ENCODE assay signal across 11 cellular contexts in the genomic region with DNA sequence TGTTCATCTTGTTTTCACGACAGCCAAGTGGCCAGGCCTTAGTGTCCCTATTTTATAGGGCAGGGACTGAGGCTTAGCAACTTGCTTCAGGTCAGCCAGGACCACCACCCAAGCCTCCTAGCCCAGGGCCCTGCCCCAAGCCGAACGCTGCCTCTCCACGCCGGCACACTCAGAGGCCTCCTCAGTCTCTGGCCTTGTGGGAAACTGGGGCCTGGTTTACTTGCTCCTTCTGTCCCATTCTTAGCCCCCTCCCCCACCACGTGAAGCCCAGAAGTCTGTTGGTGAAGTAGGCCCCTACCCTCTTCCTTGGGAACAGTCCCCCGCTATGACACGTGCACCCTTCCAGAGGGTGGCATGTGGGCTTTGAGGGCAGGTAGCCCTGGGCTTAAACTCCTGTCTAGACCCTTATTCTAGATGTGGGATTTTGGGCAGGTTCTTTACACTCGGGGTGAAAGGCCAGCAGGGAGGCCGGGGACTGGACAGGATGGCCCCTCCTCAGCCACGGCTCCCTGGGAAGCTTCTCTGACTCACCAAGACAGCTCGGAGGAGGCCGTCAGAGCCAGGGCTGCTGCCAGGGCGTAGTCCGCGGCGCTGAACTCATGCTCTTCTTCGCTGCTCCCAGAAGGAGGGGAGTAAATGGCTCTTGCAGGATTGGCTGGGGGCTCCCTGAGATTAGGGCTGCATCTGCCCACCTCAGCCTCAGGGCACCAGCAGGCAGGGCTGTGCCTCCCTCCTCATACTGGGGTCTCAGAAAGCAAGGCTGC. TPM values are rescaled to one million over a fixed set of nuclear protein-coding genes. Genes with fewer than 3 reads are reported as not detected.
DNase-seq lines count a peak whose midpoint lies in the region; ATAC-seq, FAIRE-seq and TF ChIP-seq lines count a peak whose summit lies in the region.
"Had no signal": no experiment of that assay in that cellular context is flagged by ENCODE, and none has a peak within 500 bp of the region (broad histone marks: within the 10 kb centered on the region; RNA-seq: fewer than 3 reads in every experiment).

No MANE protein-coding gene starts in this region.

- no peaks in the 10 kb centered on the region for H3K79me1 ChIP-seq in H1 (ENCODE audit: low read depth, low read length)

- H2BK5ac ChIP-seq in H1 (ENCODE audit: low read depth, low read length), result peak overlapping the region; percentile 16; the same call in 1 of the 2 replicates

- H3K27me3 Mint-ChIP-seq in activated T-helper 2 cell treated with anti-CD3 and anti-CD28 coated beads, Interferon-gamma antibody, Interleukin-2, Interleukin-4, amounts not matched to agents 10 μg/mL and 5 μg/mL and 100 μg/mL, durations not matched to agents 14 hours and 24 hours and 36 hours (ENCODE audit: low read depth), result peaks cover 7% of the 10 kb centered on the region

- no peak for FAIRE-seq in H1 (lab: Jason Lieb, UNC)

- no peak overlapping the region for H3K56ac ChIP-seq in H1 (replicated peaks; ENCODE audit: insufficient read length, low read depth, low read length)

- no peaks in the 10 kb centered on the region for H3K79me2 ChIP-seq in H1 (ENCODE audit: control insufficient read depth in 1 of 2, insufficient read depth in 2 of 2, low read length in 2 of 2)

- no peak overlapping the region for H2AK5ac ChIP-seq in H1 (ENCODE audit: low read depth, low read length)

- no peak overlapping the region for H4K8ac ChIP-seq in H1 (ENCODE audit: extremely low read depth, insufficient read depth, low read length)

- H3K36me3 Mint-ChIP-seq in activated T-helper 2 cell treated with anti-CD3 and anti-CD28 coated beads, Interferon-gamma antibody, Interleukin-2, Interleukin-4, amounts not matched to agents 10 μg/mL and 5 μg/mL and 100 μg/mL, durations not matched to agents 14 hours and 24 hours and 36 hours (ENCODE audit: low read depth), result no peaks in the 10 kb centered on the region
- H3K36me3 Mint-ChIP-seq in stimulated activated effector memory CD8-positive, alpha-beta T cell treated with anti-CD3 and anti-CD28 coated beads, Interleukin-12 subunit alpha, Interleukin-12 subunit beta, amount 100 ng/mL, for 72 hours, result no peaks in the 10 kb centered on the region

- no peaks in the 10 kb centered on the region for H3K9me3 Mint-ChIP-seq in activated T-helper 2 cell treated with anti-CD3 and anti-CD28 coated beads, Interferon-gamma antibody, Interleukin-2, Interleukin-4, amounts not matched to agents 10 μg/mL and 5 μg/mL and 100 μg/mL, durations not matched to agents 14 hours and 24 hours and 36 hours
- H3K9me3 Mint-ChIP-seq in stimulated activated effector memory CD8-positive, alpha-beta T cell treated with anti-CD3 and anti-CD28 coated beads, Interleukin-12 subunit alpha, Interleukin-12 subunit beta, amount 100 ng/mL, for 72 hours, result no peaks in the 10 kb centered on the region

- peaks cover 3% of the 10 kb centered on the region for H3K4me1 Mint-ChIP-seq in activated T-helper 2 cell treated with anti-CD3 and anti-CD28 coated beads, Interferon-gamma antibody, Interleukin-2, Interleukin-4, amounts not matched to agents 10 μg/mL and 5 μg/mL and 100 μg/mL, durations not matched to agents 14 hours and 24 hours and 36 hours (ENCODE audit: low read depth)
- H3K4me1 Mint-ChIP-seq in stimulated activated effector memory CD8-positive, alpha-beta T cell treated with anti-CD3 and anti-CD28 coated beads, Interleukin-12 subunit alpha, Interleukin-12 subunit beta, amount 100 ng/mL, for 72 hours, result peaks cover 19% of the 10 kb centered on the region

- no peak overlapping the region for H2BK20ac ChIP-seq in H1 (ENCODE audit: low read length)

- peak overlapping the region; percentile 39; the same call in 1 of the 2 replicates for H2BK12ac ChIP-seq in H1 (ENCODE audit: low read depth, low read length)

- peaks cover 0 to 8% (median 4%) of the 10 kb centered on the region in 4 experiments; a peak in 4 of 7 replicates for H3K4me1 ChIP-seq in H1 (replicated peaks in 1 of 4; ENCODE audit: control insufficient read depth in 3 of 4, insufficient read depth in 4 of 4, low read length in 3 of 4)
- peaks cover 17 to 25% of the 10 kb centered on the region in 2 donors for H3K4me1 ChIP-seq in mucosa of rectum (ENCODE audit: control insufficient read depth in 2 of 2, insufficient read depth in 2 of 2, low read length in 2 of 2)

- H4K5ac ChIP-seq in H1 (ENCODE audit: insufficient read length, low read depth, low read length), result no peak overlapping the region

- no peaks in the 10 kb centered on the region for H4K20me1 ChIP-seq in H1 (replicated peaks in 1 of 2; ENCODE audit: control insufficient read depth in 1 of 2, insufficient read depth in 2 of 2, low read length in 2 of 2)

- H2AFZ ChIP-seq in H1 (ENCODE audit: low read length), result peak overlapping the region; percentile 31; the same call in 1 of the 2 replicates

- H3K27me3 ChIP-seq in H1 (replicated peaks in 1 of 4; ENCODE audit: control insufficient read depth in 3 of 4, extremely low read depth in 1 of 4, insufficient read depth in 3 of 4, low read length in 3 of 4) (no peaks in the 10 kb centered on the region), mucosa of rectum (ENCODE audit: control insufficient read depth in 2 of 2, insufficient read depth in 2 of 2, low read length in 2 of 2) (peaks cover 0 to 2% of the 10 kb centered on the region in 2 donors)

- TF ChIP-seq CTCF in AG09309 (IDR thresholded peaks at IDR 0.05; ENCODE audit: control insufficient read depth, insufficient read depth, low read depth, low read length, missing control alignments) (no peak), H1 (IDR thresholded peaks at IDR 0.05; ENCODE audit: control extremely low read depth in 1 of 3, insufficient read depth in 1 of 3, low read depth in 1 of 3, low read length in 3 of 3) (no peak)

- TF ChIP-seq POLR2A in H1 (IDR thresholded peaks at IDR 0.05; ENCODE audit: control extremely low read depth in 1 of 2, low read depth in 2 of 2, low read length in 2 of 2), result no peak

- no peak overlapping the region for H3K4ac ChIP-seq in H1 (replicated peaks; ENCODE audit: insufficient read length, low read depth, low read length)

- DNase-seq in AG09309 (ENCODE audit: low read depth), result peak; percentile 31
- peak; percentile 73 for DNase-seq in M059J (ENCODE audit: low read depth)
- no peak for DNase-seq in H1 (ENCODE audit: low read depth in 1 of 2, low spot score in 2 of 2)
- DNase-seq in stimulated activated CD4-positive, alpha-beta T cell treated with anti-CD3 and anti-CD28 coated beads, Interleukin-4, amount 100 ng/mL, for 1 hour, result no peak
- no peak for DNase-seq in activated T-helper 2 cell treated with anti-CD3 and anti-CD28 coated beads, Interferon-gamma antibody, Interleukin-2, Interleukin-4, amounts not matched to agents 10 μg/mL and 5 μg/mL and 100 μg/mL, durations not matched to agents 14 hours and 24 hours and 36 hours (ENCODE audit: low spot score)
- no peak for DNase-seq in stimulated activated effector memory CD8-positive, alpha-beta T cell treated with anti-CD3 and anti-CD28 coated beads, Interleukin-12 subunit alpha, Interleukin-12 subunit beta, amount 100 ng/mL, for 72 hours (ENCODE audit: low spot score in 2 of 2)
- DNase-seq: amygdala, NCI-H524 had no signal

- WGBS in H1 (ENCODE audit: extremely low coverage in 1 of 2, insufficient coverage in 1 of 2, insufficient read length in 1 of 2, insufficient replicate concordance in 2 of 2, low coverage in 1 of 2, low lambda C conversion rate in 2 of 2, missing lambda C conversion rate in 1 of 2), 2 experiments, result 89% methylated on average over 18 of the region's 18 CpGs; no CpG with 5 or more reads in 1 of the 2 experiments

- POLR2A ChIA-PET in H1 (lab: Charles Lee; ENCODE audit: partially characterized antibody), result no interaction called here

- no peak overlapping the region for H3K4me3 Mint-ChIP-seq in activated T-helper 2 cell treated with anti-CD3 and anti-CD28 coated beads, Interferon-gamma antibody, Interleukin-2, Interleukin-4, amounts not matched to agents 10 μg/mL and 5 μg/mL and 100 μg/mL, durations not matched to agents 14 hours and 24 hours and 36 hours (ENCODE audit: low read depth)
- H3K4me3 Mint-ChIP-seq in stimulated activated effector memory CD8-positive, alpha-beta T cell treated with anti-CD3 and anti-CD28 coated beads, Interleukin-12 subunit alpha, Interleukin-12 subunit beta, amount 100 ng/mL, for 72 hours, result no peak overlapping the region

- H3K9me3 ChIP-seq in H1 (ENCODE audit: insufficient read depth in 2 of 2, low read depth in 1 of 2, low read length in 1 of 2), result no peaks in the 10 kb centered on the region
- no peaks in the 10 kb centered on the region for H3K9me3 ChIP-seq in mucosa of rectum (ENCODE audit: control insufficient read depth in 2 of 2, low read length in 2 of 2)

- H3K4me3 ChIP-seq in AG09309 (ENCODE audit: control insufficient read depth, low read depth, low read length) (no peak overlapping the region), H1 (ENCODE audit: extremely low read depth in 1 of 4, insufficient read depth in 2 of 4, low read depth in 3 of 4, low read length in 4 of 4) (no peak overlapping the region), mucosa of rectum (ENCODE audit: low read length in 2 of 2) (peak overlapping the region; percentile 37 to 51)

- H3K27ac ChIP-seq in H1 (ENCODE audit: low read depth, low read length), result no peak overlapping the region
- H3K27ac ChIP-seq in mucosa of rectum (ENCODE audit: low read depth in 2 of 2, low read length in 2 of 2), result peak overlapping the region; percentile 71 to 78

- no peak overlapping the region for H3K23ac ChIP-seq in H1 (ENCODE audit: insufficient read length)

- no peak for TF ChIP-seq EP300 in H1 (IDR thresholded peaks at IDR 0.05; ENCODE audit: borderline replicate concordance in 1 of 2, low read depth in 2 of 2, low read length in 2 of 2)

- CTCF ChIA-PET in H1 (lab: Charles Lee; ENCODE audit: partially characterized antibody), result no interaction called here

- H3K9ac ChIP-seq in H1 (replicated peaks in 1 of 4; ENCODE audit: extremely low read depth in 1 of 4, low read depth in 3 of 4, low read length in 3 of 4) (no peak overlapping the region), mucosa of rectum (ENCODE audit: low read depth in 1 of 2, low read length in 2 of 2) (peak overlapping the region; percentile 24 to 61)

- no peak for TF ChIP-seq RAD21 in H1 (IDR thresholded peaks at IDR 0.05 in 1 of 2, conservative IDR thresholded peaks at IDR 0.05 in 1 of 2; ENCODE audit: low read depth in 2 of 2, low read length in 2 of 2)

- H3K18ac ChIP-seq in H1 (ENCODE audit: extremely low read depth, low read length), result peak overlapping the region; percentile 48

- no peak overlapping the region for H2BK15ac ChIP-seq in H1 (ENCODE audit: low read length)

- no peak overlapping the region for H4K91ac ChIP-seq in H1 (replicated peaks; ENCODE audit: insufficient read length, low read length)

- no peak overlapping the region for H3K14ac ChIP-seq in H1 (ENCODE audit: insufficient read length)

- no peak overlapping the region for H3K4me2 ChIP-seq in H1 (ENCODE audit: insufficient read depth in 1 of 2, low read depth in 2 of 2, low read length in 2 of 2)

- H3K36me3 ChIP-seq in H1 (ENCODE audit: control insufficient read depth in 2 of 4, insufficient read depth in 4 of 4, low read length in 3 of 4), result no peaks in the 10 kb centered on the region
- H3K36me3 ChIP-seq in mucosa of rectum (ENCODE audit: control insufficient read depth in 2 of 2, insufficient read depth in 2 of 2, low read length in 2 of 2), result no peaks in the 10 kb centered on the region

- intact Hi-C loops in activated T-helper 2 cell treated with anti-CD3 and anti-CD28 coated beads, Interferon-gamma antibody, Interleukin-2, Interleukin-4, amounts not matched to agents 10 μg/mL and 5 μg/mL and 100 μg/mL, durations not matched to agents 14 hours and 24 hours and 36 hours (cut with micrococcal nuclease), result no loop called here

- H3K27ac Mint-ChIP-seq in activated T-helper 2 cell treated with anti-CD3 and anti-CD28 coated beads, Interferon-gamma antibody, Interleukin-2, Interleukin-4, amounts not matched to agents 10 μg/mL and 5 μg/mL and 100 μg/mL, durations not matched to agents 14 hours and 24 hours and 36 hours, result no peak overlapping the region
- no peak overlapping the region for H3K27ac Mint-ChIP-seq in stimulated activated effector memory CD8-positive, alpha-beta T cell treated with anti-CD3 and anti-CD28 coated beads, Interleukin-12 subunit alpha, Interleukin-12 subunit beta, amount 100 ng/mL, for 72 hours

- no peaks in the 10 kb centered on the region; the same call in 1 of the 2 replicates for H3K23me2 ChIP-seq in H1 (ENCODE audit: low read depth, low read length)

- H2BK120ac ChIP-seq in H1 (replicated peaks; ENCODE audit: low read depth, low read length), result no peak overlapping the region

- ATAC-seq in GM18858 (IDR thresholded peaks at IDR 0.05; ENCODE audit: unreplicated experiment), result no peak
- no peak for ATAC-seq in stimulated activated effector memory CD8-positive, alpha-beta T cell treated with anti-CD3 and anti-CD28 coated beads, Interleukin-12 subunit alpha, Interleukin-12 subunit beta, amount 100 ng/mL, for 72 hours

RNA-seq across cellular contexts. Expression of a gene that starts 4.3 kb away (rescaled TPM):
- 0.02 and 0.32 TPM in 2 replicates for total RNA-seq in M059J (2014; rRNA removed; shearing (Covaris generic))
- 0.09 and 0.36 TPM in 2 replicates for total RNA-seq in H1 (2021; fragmentation: NEBNext Ultra II Directional; extraction: Animal tissue kit (Norgen Biotek cat#: 25700))
- 0.05 and 0.08 TPM in 2 replicates for polyA plus RNA-seq in H1 (2011; rRNA removed)
- polyA plus RNA-seq in H1 (2011; cell fraction: cytosol; rRNA removed), result 0.04 TPM
- 0.04 TPM for polyA plus RNA-seq in H1 (2011; cell fraction: nucleus; rRNA removed)
- polyA plus RNA-seq in H1 (2012, experiment 1 of 2), result 0.09 to 0.28 TPM (median 0.14 TPM) in 4 replicates
- polyA plus RNA-seq in H1 (2012, experiment 2 of 2), result 0.04 TPM
- 0.06 TPM for polyA plus RNA-seq in H1 (2013, experiment 1 of 2)
- polyA plus RNA-seq in H1 (2013, experiment 2 of 2), result 0.06 TPM
- 0.12 and 0.19 TPM in 2 replicates for polyA minus RNA-seq in H1 (2011; rRNA and poly(A)+ RNA removed)
- polyA minus RNA-seq in H1 (2011; cell fraction: cytosol; rRNA and poly(A)+ RNA removed), result not detected
- polyA minus RNA-seq in H1 (2011; cell fraction: nucleus; rRNA and poly(A)+ RNA removed), result 0.20 TPM
- total RNA-seq in activated T-helper 2 cell treated with anti-CD3 and anti-CD28 coated beads, Interferon-gamma antibody, Interleukin-2, Interleukin-4, amounts not matched to agents 10 μg/mL and 5 μg/mL and 100 μg/mL, durations not matched to agents 14 hours and 24 hours and 36 hours, result not detected in 2 replicates
- total RNA-seq: activated CD8-positive, alpha-beta memory T cell treated with anti-CD3 and anti-CD28 coated beads for 36 hours had no signal

RNA-seq across cellular contexts. Expression of a gene that starts 35.3 kb away (rescaled TPM):
- total RNA-seq in M059J (2014; rRNA removed; shearing (Covaris generic)), result 1.3 and 1.9 TPM in 2 replicates
- total RNA-seq in H1 (2021; fragmentation: NEBNext Ultra II Directional; extraction: Animal tissue kit (Norgen Biotek cat#: 25700)), result 0.17 and 0.21 TPM in 2 replicates
- polyA plus RNA-seq in H1 (2011; rRNA removed), result 0.32 and 0.44 TPM in 2 replicates
- 0.41 TPM for polyA plus RNA-seq in H1 (2011; cell fraction: cytosol; rRNA removed)
- polyA plus RNA-seq in H1 (2011; cell fraction: nucleus; rRNA removed), result 0.68 TPM
- polyA plus RNA-seq in H1 (2012, experiment 1 of 2), result 0.27 to 0.57 TPM (median 0.38 TPM) in 4 replicates
- 0.24 TPM for polyA plus RNA-seq in H1 (2012, experiment 2 of 2)
- 0.18 TPM for polyA plus RNA-seq in H1 (2013, experiment 1 of 2)
- 0.22 TPM for polyA plus RNA-seq in H1 (2013, experiment 2 of 2)
- polyA minus RNA-seq in H1 (2011; rRNA and poly(A)+ RNA removed), result 0.17 and 0.47 TPM in 2 replicates
- not detected for polyA minus RNA-seq in H1 (2011; cell fraction: cytosol; rRNA and poly(A)+ RNA removed)
- 0.40 TPM for polyA minus RNA-seq in H1 (2011; cell fraction: nucleus; rRNA and poly(A)+ RNA removed)
- not detected in 2 replicates for total RNA-seq in activated T-helper 2 cell treated with anti-CD3 and anti-CD28 coated beads, Interferon-gamma antibody, Interleukin-2, Interleukin-4, amounts not matched to agents 10 μg/mL and 5 μg/mL and 100 μg/mL, durations not matched to agents 14 hours and 24 hours and 36 hours
- total RNA-seq: activated CD8-positive, alpha-beta memory T cell treated with anti-CD3 and anti-CD28 coated beads for 36 hours had no signal

Comparison
In these comparisons a context has a peak if more than half of its experiments do, and no peak if none do; other contexts are left out.
1. DNase-seq: peak in AG09309 (single experiment) and M059J (single experiment); none in H1 (0 of 2), stimulated activated CD4-positive, alpha-beta T cell treated with anti-CD3 and anti-CD28 coated beads, Interleukin-4, amount 100 ng/mL, for 1 hour (single experiment), activated T-helper 2 cell treated with anti-CD3 and anti-CD28 coated beads, Interferon-gamma antibody, Interleukin-2, Interleukin-4, amounts not matched to agents 10 μg/mL and 5 μg/mL and 100 μg/mL, durations not matched to agents 14 hours and 24 hours and 36 hours (single experiment) and stimulated activated effector memory CD8-positive, alpha-beta T cell treated with anti-CD3 and anti-CD28 coated beads, Interleukin-12 subunit alpha, Interleukin-12 subunit beta, amount 100 ng/mL, for 72 hours (0 of 2).
2. H3K4me3 ChIP-seq: peak in mucosa of rectum (2 of 2); none in AG09309 (single experiment) and H1 (0 of 4).
3. H3K9ac ChIP-seq: peak in mucosa of rectum (2 of 2); none in H1 (0 of 4).